Comparison of ENCODE assay signal across 9 cellular contexts in genomic region chr15:39919396-39919739, GRCh38. TPM values are rescaled to one million over a fixed set of nuclear protein-coding genes. Genes with fewer than 3 reads are reported as not detected.
DNase-seq lines count a peak whose midpoint lies in the region; ATAC-seq, FAIRE-seq and TF ChIP-seq lines count a peak whose summit lies in the region.
"Had no signal": no experiment of that assay in that cellular context is flagged by ENCODE, and none has a peak within 500 bp of the region (broad histone marks: within the 10 kb centered on the region; RNA-seq: fewer than 3 reads in every experiment).

No MANE protein-coding gene starts in this region.

- FAIRE-seq in HepG2 (lab: Jason Lieb, UNC): no peak

- peaks cover 31% of the 10 kb centered on the region for H3K27me3 Mint-ChIP-seq in activated CD4-positive, alpha-beta T cell treated with anti-CD3 and anti-CD28 coated beads, Interleukin-2, amount 10 ng/mL, durations not matched to agents 24 days and 14 days

- peaks cover 13% of the 10 kb centered on the region for H3K4me1 Mint-ChIP-seq in activated CD4-positive, alpha-beta T cell treated with anti-CD3 and anti-CD28 coated beads, Interleukin-2, amount 10 ng/mL, durations not matched to agents 24 days and 14 days

- POLR2A ChIA-PET in HepG2 (lab: Yijun Ruan, JAX): interaction anchor here (2.6 kb wide), 1 partner anchor 15 kb away, joined by 15 read pairs; the partner anchor contains the start of gene EIF2AK4

- no peak overlapping the region for H2AFZ ChIP-seq in HepG2 (ENCODE audit: low read length)

- DNase-seq in activated CD4-positive, alpha-beta T cell treated with anti-CD3 and anti-CD28 coated beads, Interleukin-2, amount 10 ng/mL, durations not matched to agents 24 days and 14 days: no peak
- no peak for DNase-seq in activated CD4-positive, alpha-beta T cell treated with anti-CD3 and anti-CD28 coated beads for 1 hour
- DNase-seq in astrocyte of the spinal cord (ENCODE audit: low read depth, low spot score): no peak
- DNase-seq in HepG2 (ENCODE audit: low spot score): no peak
- no peak for DNase-seq in NCI-H2029 treated with DMSO at 0.1 percent for 48 hours (lab: John Stamatoyannopoulos, UW)
- DNase-seq in DMS114 treated with DMSO at 0.1 percent for 48 hours (lab: John Stamatoyannopoulos, UW; ENCODE audit: unreplicated experiment): no peak
- DNase-seq in stimulated activated CD4-positive, alpha-beta T cell treated with anti-CD3 and anti-CD28 coated beads, Interleukin-15, amount 100 ng/mL, for 24 hours: no peak

- no peak for TF ChIP-seq CTCF in astrocyte of the spinal cord (IDR thresholded peaks at IDR 0.05; ENCODE audit: low read depth, low read length)
- no peak for TF ChIP-seq CTCF in HepG2 (CRISPR knock-in tag; IDR thresholded peaks at IDR 0.05)

- H3K27ac ChIP-seq in HepG2 (ENCODE audit: extremely low read length, insufficient read depth, low read length) (no peak overlapping the region), subcutaneous abdominal adipose tissue (ENCODE audit: low read depth, low read length) (peak overlapping the region; percentile 30)
- H3K27ac ChIP-seq: HL-60 had no signal

- no peaks in the 10 kb centered on the region for H4K20me1 ChIP-seq in HepG2 (ENCODE audit: insufficient read depth, low read length)

- no peak for TF ChIP-seq RAD21 in HepG2 (CRISPR knock-in tag; IDR thresholded peaks at IDR 0.05)

- TF ChIP-seq EP300 in HepG2 (IDR thresholded peaks at IDR 0.05; ENCODE audit: low read depth in 2 of 2, low read length in 2 of 2) (no peak), HepG2 (CRISPR knock-in tag; IDR thresholded peaks at IDR 0.05; ENCODE audit: borderline replicate concordance) (no peak)

- H3K36me3 ChIP-seq in HepG2 (replicated peaks in 1 of 2; ENCODE audit: control insufficient read depth in 1 of 2, insufficient read depth in 2 of 2, low read length in 2 of 2) (no peaks in the 10 kb centered on the region), subcutaneous abdominal adipose tissue (ENCODE audit: control insufficient read depth in 5 of 5, insufficient read depth in 5 of 5, low read length in 5 of 5) (no peaks in the 10 kb centered on the region)

- in situ Hi-C loops in astrocyte of the spinal cord (cut with HindIII; ENCODE audit: low sequenced_read_pairs) (no loop called here), HepG2 (cut with HindIII; ENCODE audit: extremely low pct_ligation_motif_present, low pct_unique_long_range_greater_than_20kb) (no loop called here)

- no peak overlapping the region for H3K27ac Mint-ChIP-seq in activated CD4-positive, alpha-beta T cell treated with anti-CD3 and anti-CD28 coated beads, Interleukin-2, amount 10 ng/mL, durations not matched to agents 24 days and 14 days

- peak overlapping the region; percentile 64 for H3K4me3 ChIP-seq in astrocyte of the spinal cord (ENCODE audit: low read depth, low read length)
- peak overlapping the region in 1 of 3 experiments; percentile 71; a peak in 1 of 6 replicates for H3K4me3 ChIP-seq in HepG2 (replicated peaks in 1 of 3; ENCODE audit: insufficient read depth in 1 of 3, low read depth in 2 of 3, low read length in 3 of 3)
- peak overlapping the region in 4 of 5 donors; percentile 77 to 81 (median 81) for H3K4me3 ChIP-seq in subcutaneous abdominal adipose tissue (ENCODE audit: low read depth in 1 of 5, low read length in 5 of 5)

- peak overlapping the region; percentile 78; the same call in 1 of the 2 replicates for H3K4me2 ChIP-seq in HepG2 (ENCODE audit: low read depth, low read length)

- H3K9me3 Mint-ChIP-seq in activated CD4-positive, alpha-beta T cell treated with anti-CD3 and anti-CD28 coated beads, Interleukin-2, amount 10 ng/mL, durations not matched to agents 24 days and 14 days: peaks cover 12% of the 10 kb centered on the region

- H3K4me3 Mint-ChIP-seq in activated CD4-positive, alpha-beta T cell treated with anti-CD3 and anti-CD28 coated beads, Interleukin-2, amount 10 ng/mL, durations not matched to agents 24 days and 14 days: peak overlapping the region; percentile 57

- H3K9me3 ChIP-seq in HepG2 (ENCODE audit: low read length) (no peaks in the 10 kb centered on the region), subcutaneous abdominal adipose tissue (ENCODE audit: control insufficient read depth in 5 of 5, low read length in 5 of 5) (no peaks in the 10 kb centered on the region)

- H3K4me1 ChIP-seq in HepG2 (ENCODE audit: insufficient read depth, low read length) (peaks cover 19% of the 10 kb centered on the region), subcutaneous abdominal adipose tissue (ENCODE audit: control insufficient read depth in 5 of 5, insufficient read depth in 5 of 5, low read length in 5 of 5) (peaks cover 0 to 21% (median 18%) of the 10 kb centered on the region in 5 donors)

- no peak for ATAC-seq in HepG2

- H3K27me3 ChIP-seq in HepG2 (ENCODE audit: control insufficient read depth in 1 of 2, insufficient read depth in 2 of 2, low read length in 2 of 2) (peaks cover 2 to 21% of the 10 kb centered on the region in 2 experiments; a peak in 3 of 5 replicates), subcutaneous abdominal adipose tissue (ENCODE audit: control insufficient read depth in 5 of 5, insufficient read depth in 4 of 5, low read length in 5 of 5) (peaks cover 3 to 12% (median 10%) of the 10 kb centered on the region in 5 donors)

- no peaks in the 10 kb centered on the region for H3K79me2 ChIP-seq in HepG2 (ENCODE audit: insufficient read depth, low read length)

- no TSS peak for BruUV-seq in HepG2 (replicated peaks; lab: Mats Ljungman, UMichigan)

- no peaks in the 10 kb centered on the region for H3K36me3 Mint-ChIP-seq in activated CD4-positive, alpha-beta T cell treated with anti-CD3 and anti-CD28 coated beads, Interleukin-2, amount 10 ng/mL, durations not matched to agents 24 days and 14 days (ENCODE audit: low read depth)

- intact Hi-C loops in activated CD4-positive, alpha-beta T cell treated with anti-CD3 and anti-CD28 coated beads, Interleukin-2, amount 10 ng/mL, durations not matched to agents 24 days and 14 days (cut with micrococcal nuclease): no loop called here
- intact Hi-C loops in HepG2 (cut with micrococcal nuclease; ENCODE audit: unreplicated experiment): no loop called here

- no peak for TF ChIP-seq POLR2A in HepG2 (IDR thresholded peaks at IDR 0.05; ENCODE audit: insufficient read depth in 1 of 2, low read depth in 2 of 2, low read length in 2 of 2)

- CTCF ChIA-PET in HepG2 (lab: Yijun Ruan, JAX; ENCODE audit: low intra/inter-chr PET ratio, low total read pairs): no interaction called here

- H3K9ac ChIP-seq in HepG2 (ENCODE audit: insufficient read depth, low read depth, low read length) (no peak overlapping the region), subcutaneous abdominal adipose tissue (ENCODE audit: low read length in 5 of 5) (peak overlapping the region in 2 of 5 donors; percentile 51 to 74)

- 27% methylated on average over 14 of the region's 15 CpGs for WGBS in HepG2 (ENCODE audit: low lambda C conversion rate)

RNA-seq across cellular contexts. Expression of gene GPR176, which starts 0.7 kb away (rescaled TPM):
- total RNA-seq in activated CD4-positive, alpha-beta T cell treated with anti-CD3 and anti-CD28 coated beads, Interleukin-2, amount 10 ng/mL, durations not matched to agents 24 days and 14 days: 0.14 and 0.33 TPM in 2 replicates
- 0.15 and 0.20 TPM in 2 replicates for total RNA-seq in HepG2 (2016; rRNA removed; fragmentation: Illumina TruSeq; extraction: Trizol)
- total RNA-seq in HepG2 (2016; cell fraction: cytosol; rRNA removed; fragmentation: Illumina TruSeq; extraction: Trizol; ENCODE audit: low read depth): not detected in 2 replicates
- total RNA-seq in HepG2 (2016; cell fraction: insoluble cytoplasmic fraction; rRNA removed; fragmentation: Illumina TruSeq; extraction: Trizol): 0.12 and 0.24 TPM in 2 replicates
- 0.19 and 0.21 TPM in 2 replicates for total RNA-seq in HepG2 (2016; cell fraction: membrane; rRNA removed; fragmentation: Illumina TruSeq; extraction: Trizol)
- total RNA-seq in HepG2 (2016; cell fraction: nucleus; rRNA removed; fragmentation: Illumina TruSeq; extraction: Trizol): 0.19 and 0.22 TPM in 2 replicates
- 0.11 and 0.17 TPM in 2 replicates for polyA plus RNA-seq in HepG2 (2011; rRNA removed)
- polyA plus RNA-seq in HepG2 (2011; cell fraction: cytosol; rRNA removed): 0.24 and 0.28 TPM in 2 replicates
- 0.06 and 0.12 TPM in 2 replicates for polyA plus RNA-seq in HepG2 (2011; cell fraction: nucleus; rRNA removed)
- 0.17 and 0.24 TPM in 2 replicates for polyA plus RNA-seq in HepG2 (2012)
- 0.02 TPM in 1 of 2 replicates, not detected in the other for polyA plus RNA-seq in HepG2 (2016; cell fraction: cytosol; fragmentation: Illumina TruSeq; extraction: Trizol; ENCODE audit: low read depth)
- polyA plus RNA-seq in HepG2 (2016; cell fraction: insoluble cytoplasmic fraction; fragmentation: Illumina TruSeq; extraction: Trizol; ENCODE audit: low read depth): 0.05 and 0.16 TPM in 2 replicates
- polyA plus RNA-seq in HepG2 (2016; cell fraction: membrane; fragmentation: Illumina TruSeq; extraction: Trizol; ENCODE audit: low read depth): 0.05 and 0.16 TPM in 2 replicates
- 0.24 TPM in 1 of 2 replicates, not detected in the other for polyA plus RNA-seq in HepG2 (2016; cell fraction: nucleus; fragmentation: Illumina TruSeq; extraction: Trizol; ENCODE audit: insufficient read depth, low read depth)
- 2.2 and 40.9 TPM in 2 replicates for polyA minus RNA-seq in HepG2 (2011; rRNA and poly(A)+ RNA removed; ENCODE audit: low replicate concordance)
- polyA minus RNA-seq in HepG2 (2011; cell fraction: cytosol; rRNA and poly(A)+ RNA removed): not detected in 2 replicates
- 0.37 and 0.39 TPM in 2 replicates for polyA minus RNA-seq in HepG2 (2011; cell fraction: nucleus; rRNA and poly(A)+ RNA removed)

RNA-seq across cellular contexts. Expression of gene EIF2AK4, which starts 14.5 kb away (rescaled TPM):
- total RNA-seq in activated CD4-positive, alpha-beta T cell treated with anti-CD3 and anti-CD28 coated beads, Interleukin-2, amount 10 ng/mL, durations not matched to agents 24 days and 14 days: 49.1 and 51.5 TPM in 2 replicates
- total RNA-seq in HepG2 (2016; rRNA removed; fragmentation: Illumina TruSeq; extraction: Trizol): 58.9 and 87.3 TPM in 2 replicates
- total RNA-seq in HepG2 (2016; cell fraction: cytosol; rRNA removed; fragmentation: Illumina TruSeq; extraction: Trizol; ENCODE audit: low read depth): 21.6 and 23.6 TPM in 2 replicates
- 64.0 and 92.3 TPM in 2 replicates for total RNA-seq in HepG2 (2016; cell fraction: insoluble cytoplasmic fraction; rRNA removed; fragmentation: Illumina TruSeq; extraction: Trizol)
- total RNA-seq in HepG2 (2016; cell fraction: membrane; rRNA removed; fragmentation: Illumina TruSeq; extraction: Trizol): 53.8 and 56.3 TPM in 2 replicates
- total RNA-seq in HepG2 (2016; cell fraction: nucleus; rRNA removed; fragmentation: Illumina TruSeq; extraction: Trizol): 43.7 and 47.1 TPM in 2 replicates
- polyA plus RNA-seq in HepG2 (2011; rRNA removed): 52.0 and 62.3 TPM in 2 replicates
- 41.9 and 51.7 TPM in 2 replicates for polyA plus RNA-seq in HepG2 (2011; cell fraction: cytosol; rRNA removed)
- polyA plus RNA-seq in HepG2 (2011; cell fraction: nucleus; rRNA removed): 30.6 and 34.3 TPM in 2 replicates
- polyA plus RNA-seq in HepG2 (2012): 43.5 and 57.9 TPM in 2 replicates
- polyA plus RNA-seq in HepG2 (2016; cell fraction: cytosol; fragmentation: Illumina TruSeq; extraction: Trizol; ENCODE audit: low read depth): 12.7 and 14.9 TPM in 2 replicates
- polyA plus RNA-seq in HepG2 (2016; cell fraction: insoluble cytoplasmic fraction; fragmentation: Illumina TruSeq; extraction: Trizol; ENCODE audit: low read depth): 77.8 and 78.4 TPM in 2 replicates
- polyA plus RNA-seq in HepG2 (2016; cell fraction: membrane; fragmentation: Illumina TruSeq; extraction: Trizol; ENCODE audit: low read depth): 35.6 and 35.9 TPM in 2 replicates
- polyA plus RNA-seq in HepG2 (2016; cell fraction: nucleus; fragmentation: Illumina TruSeq; extraction: Trizol; ENCODE audit: insufficient read depth, low read depth): 47.7 and 49.8 TPM in 2 replicates
- polyA minus RNA-seq in HepG2 (2011; rRNA and poly(A)+ RNA removed; ENCODE audit: low replicate concordance): 60.5 and 98.2 TPM in 2 replicates
- 40.2 and 44.5 TPM in 2 replicates for polyA minus RNA-seq in HepG2 (2011; cell fraction: cytosol; rRNA and poly(A)+ RNA removed)
- 128 and 137 TPM in 2 replicates for polyA minus RNA-seq in HepG2 (2011; cell fraction: nucleus; rRNA and poly(A)+ RNA removed)
